1 cellular context compared by ENCODE assay signal in the genomic region with DNA sequence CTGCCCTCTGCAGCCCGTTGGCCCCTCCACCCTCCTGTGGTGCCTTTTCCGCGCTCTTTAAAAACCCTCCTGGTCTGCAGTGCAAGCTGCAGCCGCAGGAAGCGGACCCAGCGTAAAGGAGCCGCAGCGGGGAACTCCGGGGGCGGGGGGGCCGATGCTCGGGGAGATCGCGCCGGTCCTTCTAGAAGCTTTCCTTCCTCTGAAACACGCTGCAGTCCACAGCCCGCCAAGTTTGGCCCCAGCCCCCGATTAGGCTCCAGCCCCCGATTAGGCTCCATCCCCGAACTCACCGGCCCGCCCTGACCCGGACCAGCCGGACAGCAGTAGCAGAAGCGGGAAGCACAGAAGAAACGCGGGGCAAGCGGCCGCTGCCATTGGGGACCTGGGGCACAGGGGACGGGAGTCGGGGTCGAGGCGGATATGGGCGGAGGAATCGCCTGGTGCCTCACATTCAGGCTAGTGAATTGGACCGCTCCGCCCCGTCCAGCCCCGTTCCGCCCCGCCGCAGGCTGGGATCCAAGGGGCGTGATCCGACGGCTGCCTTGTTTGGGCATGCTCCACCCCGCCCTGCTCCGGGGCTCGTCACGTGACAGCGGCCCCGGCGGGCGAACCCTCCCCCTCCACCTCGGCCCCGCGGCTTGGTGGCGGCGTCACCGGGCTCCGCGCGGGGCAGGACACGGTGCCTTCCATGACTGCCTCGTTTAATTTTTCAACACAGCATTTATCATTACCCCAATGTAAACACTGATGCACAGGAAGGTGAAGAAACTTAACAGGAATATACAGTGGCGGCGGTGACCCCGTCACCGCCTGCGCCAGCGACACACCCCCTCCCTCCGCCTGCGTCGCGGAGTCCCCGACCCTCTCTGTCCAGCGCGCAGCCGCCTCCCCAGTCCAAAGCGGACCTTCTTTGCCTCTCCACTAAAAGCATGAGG.
TF ChIP-seq lines count a peak whose summit lies in the region.

No MANE protein-coding gene starts in this region.

TF ChIP-seq in K562, 482 proteins besides CTCF, POLR2A, EP300 and RAD21 (continued from another document and continues in another):
- TF ChIP-seq, protein P1, sequence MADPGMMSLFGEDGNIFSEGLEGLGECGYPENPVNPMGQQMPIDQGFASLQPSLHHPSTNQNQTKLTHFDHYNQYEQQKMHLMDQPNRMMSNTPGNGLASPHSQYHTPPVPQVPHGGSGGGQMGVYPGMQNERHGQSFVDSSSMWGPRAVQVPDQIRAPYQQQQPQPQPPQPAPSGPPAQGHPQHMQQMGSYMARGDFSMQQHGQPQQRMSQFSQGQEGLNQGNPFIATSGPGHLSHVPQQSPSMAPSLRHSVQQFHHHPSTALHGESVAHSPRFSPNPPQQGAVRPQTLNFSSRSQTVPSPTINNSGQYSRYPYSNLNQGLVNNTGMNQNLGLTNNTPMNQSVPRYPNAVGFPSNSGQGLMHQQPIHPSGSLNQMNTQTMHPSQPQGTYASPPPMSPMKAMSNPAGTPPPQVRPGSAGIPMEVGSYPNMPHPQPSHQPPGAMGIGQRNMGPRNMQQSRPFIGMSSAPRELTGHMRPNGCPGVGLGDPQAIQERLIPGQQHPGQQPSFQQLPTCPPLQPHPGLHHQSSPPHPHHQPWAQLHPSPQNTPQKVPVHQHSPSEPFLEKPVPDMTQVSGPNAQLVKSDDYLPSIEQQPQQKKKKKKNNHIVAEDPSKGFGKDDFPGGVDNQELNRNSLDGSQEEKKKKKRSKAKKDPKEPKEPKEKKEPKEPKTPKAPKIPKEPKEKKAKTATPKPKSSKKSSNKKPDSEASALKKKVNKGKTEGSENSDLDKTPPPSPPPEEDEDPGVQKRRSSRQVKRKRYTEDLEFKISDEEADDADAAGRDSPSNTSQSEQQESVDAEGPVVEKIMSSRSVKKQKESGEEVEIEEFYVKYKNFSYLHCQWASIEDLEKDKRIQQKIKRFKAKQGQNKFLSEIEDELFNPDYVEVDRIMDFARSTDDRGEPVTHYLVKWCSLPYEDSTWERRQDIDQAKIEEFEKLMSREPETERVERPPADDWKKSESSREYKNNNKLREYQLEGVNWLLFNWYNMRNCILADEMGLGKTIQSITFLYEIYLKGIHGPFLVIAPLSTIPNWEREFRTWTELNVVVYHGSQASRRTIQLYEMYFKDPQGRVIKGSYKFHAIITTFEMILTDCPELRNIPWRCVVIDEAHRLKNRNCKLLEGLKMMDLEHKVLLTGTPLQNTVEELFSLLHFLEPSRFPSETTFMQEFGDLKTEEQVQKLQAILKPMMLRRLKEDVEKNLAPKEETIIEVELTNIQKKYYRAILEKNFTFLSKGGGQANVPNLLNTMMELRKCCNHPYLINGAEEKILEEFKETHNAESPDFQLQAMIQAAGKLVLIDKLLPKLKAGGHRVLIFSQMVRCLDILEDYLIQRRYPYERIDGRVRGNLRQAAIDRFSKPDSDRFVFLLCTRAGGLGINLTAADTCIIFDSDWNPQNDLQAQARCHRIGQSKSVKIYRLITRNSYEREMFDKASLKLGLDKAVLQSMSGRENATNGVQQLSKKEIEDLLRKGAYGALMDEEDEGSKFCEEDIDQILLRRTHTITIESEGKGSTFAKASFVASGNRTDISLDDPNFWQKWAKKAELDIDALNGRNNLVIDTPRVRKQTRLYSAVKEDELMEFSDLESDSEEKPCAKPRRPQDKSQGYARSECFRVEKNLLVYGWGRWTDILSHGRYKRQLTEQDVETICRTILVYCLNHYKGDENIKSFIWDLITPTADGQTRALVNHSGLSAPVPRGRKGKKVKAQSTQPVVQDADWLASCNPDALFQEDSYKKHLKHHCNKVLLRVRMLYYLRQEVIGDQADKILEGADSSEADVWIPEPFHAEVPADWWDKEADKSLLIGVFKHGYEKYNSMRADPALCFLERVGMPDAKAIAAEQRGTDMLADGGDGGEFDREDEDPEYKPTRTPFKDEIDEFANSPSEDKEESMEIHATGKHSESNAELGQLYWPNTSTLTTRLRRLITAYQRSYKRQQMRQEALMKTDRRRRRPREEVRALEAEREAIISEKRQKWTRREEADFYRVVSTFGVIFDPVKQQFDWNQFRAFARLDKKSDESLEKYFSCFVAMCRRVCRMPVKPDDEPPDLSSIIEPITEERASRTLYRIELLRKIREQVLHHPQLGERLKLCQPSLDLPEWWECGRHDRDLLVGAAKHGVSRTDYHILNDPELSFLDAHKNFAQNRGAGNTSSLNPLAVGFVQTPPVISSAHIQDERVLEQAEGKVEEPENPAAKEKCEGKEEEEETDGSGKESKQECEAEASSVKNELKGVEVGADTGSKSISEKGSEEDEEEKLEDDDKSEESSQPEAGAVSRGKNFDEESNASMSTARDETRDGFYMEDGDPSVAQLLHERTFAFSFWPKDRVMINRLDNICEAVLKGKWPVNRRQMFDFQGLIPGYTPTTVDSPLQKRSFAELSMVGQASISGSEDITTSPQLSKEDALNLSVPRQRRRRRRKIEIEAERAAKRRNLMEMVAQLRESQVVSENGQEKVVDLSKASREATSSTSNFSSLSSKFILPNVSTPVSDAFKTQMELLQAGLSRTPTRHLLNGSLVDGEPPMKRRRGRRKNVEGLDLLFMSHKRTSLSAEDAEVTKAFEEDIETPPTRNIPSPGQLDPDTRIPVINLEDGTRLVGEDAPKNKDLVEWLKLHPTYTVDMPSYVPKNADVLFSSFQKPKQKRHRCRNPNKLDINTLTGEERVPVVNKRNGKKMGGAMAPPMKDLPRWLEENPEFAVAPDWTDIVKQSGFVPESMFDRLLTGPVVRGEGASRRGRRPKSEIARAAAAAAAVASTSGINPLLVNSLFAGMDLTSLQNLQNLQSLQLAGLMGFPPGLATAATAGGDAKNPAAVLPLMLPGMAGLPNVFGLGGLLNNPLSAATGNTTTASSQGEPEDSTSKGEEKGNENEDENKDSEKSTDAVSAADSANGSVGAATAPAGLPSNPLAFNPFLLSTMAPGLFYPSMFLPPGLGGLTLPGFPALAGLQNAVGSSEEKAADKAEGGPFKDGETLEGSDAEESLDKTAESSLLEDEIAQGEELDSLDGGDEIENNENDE (IDR thresholded peaks at IDR 0.05; ENCODE audit: low read depth, low read length), result no peak
- no peak for TF ChIP-seq ILK (tag; IDR thresholded peaks at IDR 0.05; ENCODE audit: borderline replicate concordance, low read depth)
- peak; percentile 82 for TF ChIP-seq ZFP36 (IDR thresholded peaks at IDR 0.05; ENCODE audit: low read depth, low read length, partially characterized antibody)
- peak; percentile 36 for TF ChIP-seq SETDB1 (IDR thresholded peaks at IDR 0.05; ENCODE audit: low read length)
- no peak for TF ChIP-seq ZNF584 (CRISPR knock-in tag; IDR thresholded peaks at IDR 0.05; ENCODE audit: low read depth)
- TF ChIP-seq, protein P2, sequence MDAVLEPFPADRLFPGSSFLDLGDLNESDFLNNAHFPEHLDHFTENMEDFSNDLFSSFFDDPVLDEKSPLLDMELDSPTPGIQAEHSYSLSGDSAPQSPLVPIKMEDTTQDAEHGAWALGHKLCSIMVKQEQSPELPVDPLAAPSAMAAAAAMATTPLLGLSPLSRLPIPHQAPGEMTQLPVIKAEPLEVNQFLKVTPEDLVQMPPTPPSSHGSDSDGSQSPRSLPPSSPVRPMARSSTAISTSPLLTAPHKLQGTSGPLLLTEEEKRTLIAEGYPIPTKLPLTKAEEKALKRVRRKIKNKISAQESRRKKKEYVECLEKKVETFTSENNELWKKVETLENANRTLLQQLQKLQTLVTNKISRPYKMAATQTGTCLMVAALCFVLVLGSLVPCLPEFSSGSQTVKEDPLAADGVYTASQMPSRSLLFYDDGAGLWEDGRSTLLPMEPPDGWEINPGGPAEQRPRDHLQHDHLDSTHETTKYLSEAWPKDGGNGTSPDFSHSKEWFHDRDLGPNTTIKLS (IDR thresholded peaks at IDR 0.05; ENCODE audit: borderline replicate concordance, low read depth), result no peak; the same call in 1 of the 2 replicates
- TF ChIP-seq RBM22 (IDR thresholded peaks at IDR 0.05; ENCODE audit: low read depth, low read length, poor library complexity, severe bottlenecking), result no peak
- TF ChIP-seq, protein P3, sequence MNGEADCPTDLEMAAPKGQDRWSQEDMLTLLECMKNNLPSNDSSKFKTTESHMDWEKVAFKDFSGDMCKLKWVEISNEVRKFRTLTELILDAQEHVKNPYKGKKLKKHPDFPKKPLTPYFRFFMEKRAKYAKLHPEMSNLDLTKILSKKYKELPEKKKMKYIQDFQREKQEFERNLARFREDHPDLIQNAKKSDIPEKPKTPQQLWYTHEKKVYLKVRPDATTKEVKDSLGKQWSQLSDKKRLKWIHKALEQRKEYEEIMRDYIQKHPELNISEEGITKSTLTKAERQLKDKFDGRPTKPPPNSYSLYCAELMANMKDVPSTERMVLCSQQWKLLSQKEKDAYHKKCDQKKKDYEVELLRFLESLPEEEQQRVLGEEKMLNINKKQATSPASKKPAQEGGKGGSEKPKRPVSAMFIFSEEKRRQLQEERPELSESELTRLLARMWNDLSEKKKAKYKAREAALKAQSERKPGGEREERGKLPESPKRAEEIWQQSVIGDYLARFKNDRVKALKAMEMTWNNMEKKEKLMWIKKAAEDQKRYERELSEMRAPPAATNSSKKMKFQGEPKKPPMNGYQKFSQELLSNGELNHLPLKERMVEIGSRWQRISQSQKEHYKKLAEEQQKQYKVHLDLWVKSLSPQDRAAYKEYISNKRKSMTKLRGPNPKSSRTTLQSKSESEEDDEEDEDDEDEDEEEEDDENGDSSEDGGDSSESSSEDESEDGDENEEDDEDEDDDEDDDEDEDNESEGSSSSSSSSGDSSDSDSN (IDR thresholded peaks at IDR 0.05; ENCODE audit: borderline replicate concordance in 1 of 2, low read depth in 2 of 2, low read length in 2 of 2), result 0 out of 4 replicates have a peak, but pooled peaks of 1 of the 2 experiments have one; percentile 4
- TF ChIP-seq, protein P4, sequence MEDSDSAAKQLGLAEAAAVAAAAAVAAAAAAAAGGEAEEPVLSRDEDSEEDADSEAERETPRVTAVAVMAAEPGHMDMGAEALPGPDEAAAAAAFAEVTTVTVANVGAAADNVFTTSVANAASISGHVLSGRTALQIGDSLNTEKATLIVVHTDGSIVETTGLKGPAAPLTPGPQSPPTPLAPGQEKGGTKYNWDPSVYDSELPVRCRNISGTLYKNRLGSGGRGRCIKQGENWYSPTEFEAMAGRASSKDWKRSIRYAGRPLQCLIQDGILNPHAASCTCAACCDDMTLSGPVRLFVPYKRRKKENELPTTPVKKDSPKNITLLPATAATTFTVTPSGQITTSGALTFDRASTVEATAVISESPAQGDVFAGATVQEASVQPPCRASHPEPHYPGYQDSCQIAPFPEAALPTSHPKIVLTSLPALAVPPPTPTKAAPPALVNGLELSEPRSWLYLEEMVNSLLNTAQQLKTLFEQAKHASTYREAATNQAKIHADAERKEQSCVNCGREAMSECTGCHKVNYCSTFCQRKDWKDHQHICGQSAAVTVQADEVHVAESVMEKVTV (CRISPR knock-in tag; IDR thresholded peaks at IDR 0.05), result no peak
- no peak for TF ChIP-seq SMARCA5 (IDR thresholded peaks at IDR 0.05)
- TF ChIP-seq ZNF134 (CRISPR knock-in tag; conservative IDR thresholded peaks at IDR 0.05), result peak; percentile 64
- TF ChIP-seq, protein P5, sequence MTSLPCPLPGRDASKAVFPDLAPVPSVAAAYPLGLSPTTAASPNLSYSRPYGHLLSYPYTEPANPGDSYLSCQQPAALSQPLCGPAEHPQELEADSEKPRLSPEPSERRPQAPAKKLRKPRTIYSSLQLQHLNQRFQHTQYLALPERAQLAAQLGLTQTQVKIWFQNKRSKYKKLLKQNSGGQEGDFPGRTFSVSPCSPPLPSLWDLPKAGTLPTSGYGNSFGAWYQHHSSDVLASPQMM (CRISPR knock-in tag; IDR thresholded peaks at IDR 0.05), result no peak
- no peak for TF ChIP-seq MIER1 (IDR thresholded peaks at IDR 0.05; ENCODE audit: low read depth)
- no peak for TF ChIP-seq ZZZ3 (IDR thresholded peaks at IDR 0.05)
- TF ChIP-seq SP1 (CRISPR knock-in tag; IDR thresholded peaks at IDR 0.05), result peak; percentile 88
- no peak for TF ChIP-seq ZNF41 (CRISPR knock-in tag; conservative IDR thresholded peaks at IDR 0.05)
- TF ChIP-seq LARP7 (IDR thresholded peaks at IDR 0.05), result no peak
- TF ChIP-seq, protein P6, sequence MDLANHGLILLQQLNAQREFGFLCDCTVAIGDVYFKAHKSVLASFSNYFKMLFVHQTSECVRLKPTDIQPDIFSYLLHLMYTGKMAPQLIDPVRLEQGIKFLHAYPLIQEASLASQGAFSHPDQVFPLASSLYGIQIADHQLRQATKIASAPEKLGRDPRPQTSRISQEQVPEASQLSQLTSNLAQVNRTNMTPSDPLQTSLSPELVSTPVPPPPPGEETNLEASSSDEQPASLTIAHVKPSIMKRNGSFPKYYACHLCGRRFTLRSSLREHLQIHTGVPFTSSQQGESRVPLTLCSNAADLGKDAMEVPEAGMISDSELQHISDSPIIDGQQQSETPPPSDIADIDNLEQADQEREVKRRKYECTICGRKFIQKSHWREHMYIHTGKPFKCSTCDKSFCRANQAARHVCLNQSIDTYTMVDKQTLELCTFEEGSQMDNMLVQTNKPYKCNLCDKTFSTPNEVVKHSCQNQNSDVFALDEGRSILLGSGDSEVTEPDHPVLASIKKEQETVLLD (IDR thresholded peaks at IDR 0.05), result no peak
- TF ChIP-seq MYC (IDR thresholded peaks at IDR 0.05; ENCODE audit: low read depth, low read length), result no peak; the same call in 1 of the 2 replicates
- no peak for TF ChIP-seq MYC (CRISPR knock-in tag; IDR thresholded peaks at IDR 0.05; ENCODE audit: borderline replicate concordance, low read depth)
- TF ChIP-seq, protein P7, sequence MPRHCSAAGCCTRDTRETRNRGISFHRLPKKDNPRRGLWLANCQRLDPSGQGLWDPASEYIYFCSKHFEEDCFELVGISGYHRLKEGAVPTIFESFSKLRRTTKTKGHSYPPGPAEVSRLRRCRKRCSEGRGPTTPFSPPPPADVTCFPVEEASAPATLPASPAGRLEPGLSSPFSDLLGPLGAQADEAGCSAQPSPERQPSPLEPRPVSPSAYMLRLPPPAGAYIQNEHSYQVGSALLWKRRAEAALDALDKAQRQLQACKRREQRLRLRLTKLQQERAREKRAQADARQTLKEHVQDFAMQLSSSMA (CRISPR knock-in tag; IDR thresholded peaks at IDR 0.05), result no peak
- peak; percentile 94 for TF ChIP-seq BHLHE40 (IDR thresholded peaks at IDR 0.05; ENCODE audit: low read length)
- TF ChIP-seq, protein P8, sequence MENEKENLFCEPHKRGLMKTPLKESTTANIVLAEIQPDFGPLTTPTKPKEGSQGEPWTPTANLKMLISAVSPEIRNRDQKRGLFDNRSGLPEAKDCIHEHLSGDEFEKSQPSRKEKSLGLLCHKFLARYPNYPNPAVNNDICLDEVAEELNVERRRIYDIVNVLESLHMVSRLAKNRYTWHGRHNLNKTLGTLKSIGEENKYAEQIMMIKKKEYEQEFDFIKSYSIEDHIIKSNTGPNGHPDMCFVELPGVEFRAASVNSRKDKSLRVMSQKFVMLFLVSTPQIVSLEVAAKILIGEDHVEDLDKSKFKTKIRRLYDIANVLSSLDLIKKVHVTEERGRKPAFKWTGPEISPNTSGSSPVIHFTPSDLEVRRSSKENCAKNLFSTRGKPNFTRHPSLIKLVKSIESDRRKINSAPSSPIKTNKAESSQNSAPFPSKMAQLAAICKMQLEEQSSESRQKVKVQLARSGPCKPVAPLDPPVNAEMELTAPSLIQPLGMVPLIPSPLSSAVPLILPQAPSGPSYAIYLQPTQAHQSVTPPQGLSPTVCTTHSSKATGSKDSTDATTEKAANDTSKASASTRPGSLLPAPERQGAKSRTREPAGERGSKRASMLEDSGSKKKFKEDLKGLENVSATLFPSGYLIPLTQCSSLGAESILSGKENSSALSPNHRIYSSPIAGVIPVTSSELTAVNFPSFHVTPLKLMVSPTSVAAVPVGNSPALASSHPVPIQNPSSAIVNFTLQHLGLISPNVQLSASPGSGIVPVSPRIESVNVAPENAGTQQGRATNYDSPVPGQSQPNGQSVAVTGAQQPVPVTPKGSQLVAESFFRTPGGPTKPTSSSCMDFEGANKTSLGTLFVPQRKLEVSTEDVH (IDR thresholded peaks at IDR 0.05; ENCODE audit: low read depth, partially characterized antibody), result no peak
- TF ChIP-seq ATF1 (CRISPR knock-in tag; IDR thresholded peaks at IDR 0.05), result peak; percentile 72
- TF ChIP-seq ATF1 (tag; IDR thresholded peaks at IDR 0.05), result peak; percentile 88
- TF ChIP-seq ZNF77 (CRISPR knock-in tag; IDR thresholded peaks at IDR 0.05), result no peak
- no peak for TF ChIP-seq TCF7L2 (IDR thresholded peaks at IDR 0.05; ENCODE audit: low read depth, low read length)
- TF ChIP-seq RHOXF2B (CRISPR knock-in tag; conservative IDR thresholded peaks at IDR 0.05), result no peak
- no peak for TF ChIP-seq GTF2A2 (tag; IDR thresholded peaks at IDR 0.05)
- TF ChIP-seq MTA2 (IDR thresholded peaks at IDR 0.05; ENCODE audit: low read depth), result no peak
